In genomic region chr9:15307523-15307841, GRCh38 we compare ENCODE assay signal across 8 cellular contexts. TPM values are rescaled to one million over a fixed set of nuclear protein-coding genes. Genes with fewer than 3 reads are reported as not detected.
A peak's percentile ranks its signal among the peaks of the same experiment; 100 is the strongest.
DNase-seq lines count a peak whose midpoint lies in the region; ATAC-seq, FAIRE-seq and TF ChIP-seq lines count a peak whose summit lies in the region.

No MANE protein-coding gene starts in this region.

- peak; percentile 29 for ATAC-seq in GM21515 (IDR thresholded peaks at IDR 0.05; ENCODE audit: unreplicated experiment)

- DNase-seq in BE2C (no peak), NT2/D1 (ENCODE audit: low read depth, low spot score) (no peak), fibroblast of pulmonary artery (ENCODE audit: low read depth) (no peak), small intestine (no peak), NCI-H2196 (lab: John Stamatoyannopoulos, UW; ENCODE audit: unreplicated experiment) (no peak), SIG-M5 treated with dmso at 0.1 percent for 504 hours (lab: John Stamatoyannopoulos, UW; ENCODE audit: unreplicated experiment) (no peak), SIG-M5 (lab: John Stamatoyannopoulos, UW) (no peak)

- H3K27me3 ChIP-seq in BE2C, result peaks cover 23% of the 10 kb centered on the region
- peaks cover 20% of the 10 kb centered on the region for H3K27me3 ChIP-seq in NT2/D1 (ENCODE audit: insufficient read depth, insufficient read length)
- no peaks in the 10 kb centered on the region for H3K27me3 ChIP-seq in small intestine (ENCODE audit: control insufficient read depth in 2 of 2, insufficient read depth in 2 of 2, low read length in 2 of 2)

- no peak for FAIRE-seq in small intestine (lab: Jason Lieb, UNC)

- H3K9me3 ChIP-seq in BE2C, result no peaks in the 10 kb centered on the region
- H3K9me3 ChIP-seq in NT2/D1 (ENCODE audit: insufficient read depth, low read length), result no peaks in the 10 kb centered on the region
- no peaks in the 10 kb centered on the region for H3K9me3 ChIP-seq in small intestine (ENCODE audit: control insufficient read depth, low read depth)

- H3K9ac ChIP-seq in NT2/D1 (ENCODE audit: insufficient read length, low read depth), result peak overlapping the region; percentile 37

- WGBS in small intestine, 3 donors, result 6 to 13% (median 9%) methylated on average over 12 of the region's 12 CpGs

- H3K4me1 ChIP-seq in BE2C, result no peaks in the 10 kb centered on the region; the same call in 1 of the 2 replicates
- no peaks in the 10 kb centered on the region for H3K4me1 ChIP-seq in NT2/D1 (ENCODE audit: insufficient read depth, insufficient read length)
- peaks cover 0 to 2% of the 10 kb centered on the region in 2 donors for H3K4me1 ChIP-seq in small intestine (ENCODE audit: control insufficient read depth in 2 of 2, insufficient read depth in 1 of 2, low read depth in 1 of 2, low read length in 1 of 2)

- no peaks in the 10 kb centered on the region for H3K36me3 ChIP-seq in BE2C
- no peaks in the 10 kb centered on the region for H3K36me3 ChIP-seq in NT2/D1 (ENCODE audit: insufficient read depth, insufficient read length, low read length)
- no peaks in the 10 kb centered on the region for H3K36me3 ChIP-seq in small intestine (ENCODE audit: control insufficient read depth in 2 of 2, insufficient read depth in 2 of 2, low read length in 2 of 2)

- H3K4me3 ChIP-seq in BE2C (ENCODE audit: low read depth, low read length) (peak overlapping the region; percentile 76), NT2/D1 (ENCODE audit: insufficient read length, low read depth) (peak overlapping the region; percentile 13), fibroblast of pulmonary artery (replicated peaks; ENCODE audit: low read depth, low read length) (peak overlapping the region; percentile 85), small intestine (ENCODE audit: low read depth in 1 of 2, low read length in 2 of 2) (peak overlapping the region in 1 of 2 donors; percentile 80)

- H3K27ac ChIP-seq in small intestine (ENCODE audit: low read depth in 1 of 2, low read length in 1 of 2), result peak overlapping the region; percentile 92 to 93

- TF ChIP-seq CTCF in BE2C (IDR thresholded peaks at IDR 0.05; ENCODE audit: low read depth, low read length) (no peak), fibroblast of pulmonary artery (IDR thresholded peaks at IDR 0.05; ENCODE audit: low read length, missing control alignments) (no peak)

RNA-seq across cellular contexts. Expression of gene TTC39B, which starts 0.5 kb away (rescaled TPM):
- 0.06 TPM for polyA plus RNA-seq in BE2C (2012; ENCODE audit: insufficient read depth, insufficient read length, low read depth)
- polyA plus RNA-seq in small intestine, result 1 to 10 TPM; 4.8 to 6.9 (median 5.4) TPM
